39 cellular contexts compared by ENCODE assay signal in the genomic region with DNA sequence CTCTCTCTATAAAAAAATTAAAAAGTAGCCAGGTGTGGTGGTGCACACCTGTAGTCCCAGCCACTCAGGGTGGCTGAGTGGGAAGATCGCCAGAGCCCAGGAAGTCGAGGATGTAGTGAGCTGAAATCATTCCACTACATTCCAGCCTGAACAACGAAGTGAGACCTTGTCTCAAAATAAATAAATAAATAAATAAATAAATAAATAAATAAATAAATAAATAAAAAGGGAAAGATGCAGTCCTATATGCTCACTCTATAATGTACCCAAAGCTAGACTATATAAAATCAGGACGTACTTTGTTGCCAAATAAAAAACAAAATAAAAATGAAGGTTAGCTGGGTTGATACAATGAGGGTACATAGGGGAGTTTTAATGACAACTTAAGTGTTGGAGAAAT.
"Had no signal": no experiment of that assay in that cellular context is flagged by ENCODE, and none has a peak within 500 bp of the region (broad histone marks: within the 10 kb centered on the region; RNA-seq: fewer than 3 reads in every experiment).

No MANE protein-coding gene starts in this region.

- H3K9me3 Mint-ChIP-seq: activated B cell treated with CpG ODN at 0.5 μM for 24 hours; activated CD4-positive, alpha-beta memory T cell treated with anti-CD3 and anti-CD28 coated beads for 36 hours; activated CD4-positive, alpha-beta T cell treated with anti-CD3 and anti-CD28 coated beads, Interleukin-2, amount 10 ng/mL, durations not matched to agents 24 days and 14 days; activated CD8-positive, alpha-beta T cell treated with anti-CD3 and anti-CD28 coated beads for 36 hours; activated naive CD4-positive, alpha-beta T cell treated with anti-CD3 and anti-CD28 coated beads for 36 hours; activated naive CD4-positive, alpha-beta T cell treated with anti-CD3 and anti-CD28 coated beads, Interleukin-2, amount 50 U/mL, for 72 hours; activated naive CD8-positive, alpha-beta T cell treated with anti-CD3 and anti-CD28 coated beads for 36 hours; activated T-cell treated with anti-CD3 and anti-CD28 coated beads, Interleukin-2, amount 50 U/mL, for 4 hours; activated T-cell treated with anti-CD3 and anti-CD28 coated beads, Interleukin-2, amount 50 U/mL, for 72 hours; activated T-helper 1 cell treated with anti-CD3 and anti-CD28 coated beads, Interleukin-12 subunit alpha, Interleukin-12 subunit beta, Interleukin-2, Interleukin-4 antibody, amounts not matched to agents 30 ng/mL and 10 ng/mL and 1 ng/mL, durations not matched to agents 14 hours and 24 hours and 36 hours; activated T-helper 17 cell treated with anti-CD3 and anti-CD28 coated beads, Interleukin-2, amount 50 U/mL, for 72 hours; central memory CD8-positive, alpha-beta T cell; T-helper 1 cell treated with Interleukin-12 subunit alpha and Interleukin-12 subunit beta and Interleukin-4 antibody, amounts not matched to agents 30 μg/mL and 1 μg/mL, for 36 hours; T-helper 2 cell treated with Interferon-gamma antibody and Interleukin-4, amounts not matched to agents 5 μg/mL and 100 μg/mL, for 36 hours had no signal

- FAIRE-seq: astrocyte, bronchial epithelial cell, TTC549 had no signal

- DNase-seq: activated B cell treated with CpG ODN at 0.5 μM for 24 hours; activated CD4-positive, alpha-beta memory T cell treated with anti-CD3 and anti-CD28 coated beads for 36 hours; activated CD4-positive, alpha-beta T cell treated with anti-CD3 and anti-CD28 coated beads for 4 hours; activated CD4-positive, alpha-beta T cell treated with anti-CD3 and anti-CD28 coated beads, Interleukin-2, amount 10 ng/mL, durations not matched to agents 24 days and 14 days; activated CD4-positive, alpha-beta T cell treated with anti-CD3 and anti-CD28 coated beads, Interleukin-2, amount 50 U/mL, for 1 hour; activated CD4-positive, alpha-beta T cell treated with anti-CD3 and anti-CD28 coated beads, Interleukin-2, amount 50 U/mL, for 4 hours; activated CD4-positive, CD25-positive, alpha-beta regulatory T cell treated with anti-CD3 and anti-CD28 coated beads, Interleukin-2, amount 50 U/mL, for 72 hours; activated CD8-positive, alpha-beta memory T cell treated with anti-CD3 and anti-CD28 coated beads, Interleukin-2, amount 50 U/mL, for 4 hours; activated CD8-positive, alpha-beta T cell treated with anti-CD3 and anti-CD28 coated beads for 36 hours; activated effector memory CD4-positive, alpha-beta T cell treated with anti-CD3 and anti-CD28 coated beads, Interleukin-2, amount 50 U/mL, for 16 hours; activated gamma-delta T cell treated with Interleukin-2 at 50 U/mL for 16 hours; activated naive CD4-positive, alpha-beta T cell; activated naive CD4-positive, alpha-beta T cell treated with anti-CD3 and anti-CD28 coated beads for 36 hours; activated naive CD4-positive, alpha-beta T cell treated with anti-CD3 and anti-CD28 coated beads, Interleukin-2, amount 50 U/mL, for 16 hours; activated naive CD8-positive, alpha-beta T cell treated with anti-CD3 and anti-CD28 coated beads for 36 hours; activated T-cell treated with anti-CD3 and anti-CD28 coated beads for 4 hours; activated T-cell treated with anti-CD3 and anti-CD28 coated beads, Interleukin-2, amount 50 U/mL, for 1 hour; activated T-cell treated with anti-CD3 and anti-CD28 coated beads, Interleukin-2, amount 50 U/mL, for 4 hours; activated T-cell treated with anti-CD3 and anti-CD28 coated beads, Interleukin-2, amount 50 U/mL, for 72 hours; adrenal gland; amniotic stem cell; aorta; body of pancreas; caudate nucleus; cerebellar nuclear complex; T-helper 1 cell; T-helper 2 cell; T-helper 9 cell had no signal

- H3K4me1 ChIP-seq: adrenal gland had no signal

- H3K27me3 ChIP-seq: adrenal gland, body of pancreas, cardiac muscle cell had no signal

- H3K36me3 ChIP-seq: adrenal gland, cardiac muscle cell had no signal

- H3K4me3 Mint-ChIP-seq: activated B cell treated with CpG ODN at 0.5 μM for 24 hours; activated CD4-positive, alpha-beta memory T cell treated with anti-CD3 and anti-CD28 coated beads for 36 hours; activated CD4-positive, alpha-beta T cell treated with anti-CD3 and anti-CD28 coated beads, Interleukin-2, amount 10 ng/mL, durations not matched to agents 24 days and 14 days; activated CD8-positive, alpha-beta T cell treated with anti-CD3 and anti-CD28 coated beads for 36 hours; activated naive CD4-positive, alpha-beta T cell treated with anti-CD3 and anti-CD28 coated beads for 36 hours; activated naive CD8-positive, alpha-beta T cell treated with anti-CD3 and anti-CD28 coated beads for 36 hours; activated T-cell treated with anti-CD3 and anti-CD28 coated beads, Interleukin-2, amount 50 U/mL, for 4 hours; activated T-cell treated with anti-CD3 and anti-CD28 coated beads, Interleukin-2, amount 50 U/mL, for 72 hours; activated T-helper 1 cell treated with anti-CD3 and anti-CD28 coated beads, Interleukin-12 subunit alpha, Interleukin-12 subunit beta, Interleukin-2, Interleukin-4 antibody, amounts not matched to agents 30 ng/mL and 10 ng/mL and 1 ng/mL, durations not matched to agents 14 hours and 24 hours and 36 hours; activated T-helper 17 cell treated with anti-CD3 and anti-CD28 coated beads, Interleukin-2, amount 50 U/mL, for 72 hours; central memory CD8-positive, alpha-beta T cell; T-helper 1 cell treated with Interleukin-12 subunit alpha and Interleukin-12 subunit beta and Interleukin-4 antibody, amounts not matched to agents 30 μg/mL and 1 μg/mL, for 36 hours; T-helper 2 cell treated with Interferon-gamma antibody and Interleukin-4, amounts not matched to agents 5 μg/mL and 100 μg/mL, for 36 hours had no signal

- H3K27ac ChIP-seq: adrenal gland, body of pancreas, cardiac muscle cell, VCaP had no signal

- ATAC-seq: activated CD8-positive, alpha-beta T cell treated with anti-CD3 and anti-CD28 coated beads for 36 hours; activated naive CD4-positive, alpha-beta T cell treated with anti-CD3 and anti-CD28 coated beads, Interleukin-2, amount 50 U/mL, for 72 hours; activated T-cell treated with anti-CD3 and anti-CD28 coated beads, Interleukin-2, amount 50 U/mL, for 4 hours; activated T-cell treated with anti-CD3 and anti-CD28 coated beads, Interleukin-2, amount 50 U/mL, for 72 hours; activated T-helper 17 cell treated with anti-CD3 and anti-CD28 coated beads, Interleukin-2, amount 50 U/mL, for 72 hours; body of pancreas had no signal

- H3K9me3 ChIP-seq: adrenal gland, body of pancreas had no signal

- H3K4me1 Mint-ChIP-seq: activated B cell treated with CpG ODN at 0.5 μM for 24 hours; central memory CD8-positive, alpha-beta T cell had no signal

- H3K36me3 Mint-ChIP-seq: activated CD4-positive, alpha-beta memory T cell treated with anti-CD3 and anti-CD28 coated beads for 36 hours; activated naive CD4-positive, alpha-beta T cell treated with anti-CD3 and anti-CD28 coated beads, Interleukin-2, amount 50 U/mL, for 72 hours; activated naive CD8-positive, alpha-beta T cell treated with anti-CD3 and anti-CD28 coated beads for 36 hours had no signal

- H3K4me3 ChIP-seq: adrenal gland, body of pancreas, cardiac muscle cell had no signal

- H3K27ac Mint-ChIP-seq: activated B cell treated with CpG ODN at 0.5 μM for 24 hours; activated CD4-positive, alpha-beta memory T cell treated with anti-CD3 and anti-CD28 coated beads for 36 hours; activated CD4-positive, alpha-beta T cell treated with anti-CD3 and anti-CD28 coated beads, Interleukin-2, amount 10 ng/mL, durations not matched to agents 24 days and 14 days; activated CD8-positive, alpha-beta T cell treated with anti-CD3 and anti-CD28 coated beads for 36 hours; activated naive CD4-positive, alpha-beta T cell treated with anti-CD3 and anti-CD28 coated beads for 36 hours; activated naive CD4-positive, alpha-beta T cell treated with anti-CD3 and anti-CD28 coated beads, Interleukin-2, amount 50 U/mL, for 72 hours; activated naive CD8-positive, alpha-beta T cell treated with anti-CD3 and anti-CD28 coated beads for 36 hours; activated T-cell treated with anti-CD3 and anti-CD28 coated beads, Interleukin-2, amount 50 U/mL, for 72 hours; activated T-helper 1 cell treated with anti-CD3 and anti-CD28 coated beads, Interleukin-12 subunit alpha, Interleukin-12 subunit beta, Interleukin-2, Interleukin-4 antibody, amounts not matched to agents 30 ng/mL and 10 ng/mL and 1 ng/mL, durations not matched to agents 14 hours and 24 hours and 36 hours; activated T-helper 17 cell treated with anti-CD3 and anti-CD28 coated beads, Interleukin-2, amount 50 U/mL, for 72 hours; T-helper 1 cell treated with Interleukin-12 subunit alpha and Interleukin-12 subunit beta and Interleukin-4 antibody, amounts not matched to agents 30 μg/mL and 1 μg/mL, for 36 hours; T-helper 2 cell treated with Interferon-gamma antibody and Interleukin-4, amounts not matched to agents 5 μg/mL and 100 μg/mL, for 36 hours had no signal
